ENCODE assay signal across 13 cellular contexts in genomic region chr11:102488208-102488607, GRCh38. TPM values are rescaled to one million over a fixed set of nuclear protein-coding genes. Genes with fewer than 3 reads are reported as not detected.
DNase-seq lines count a peak whose midpoint lies in the region; ATAC-seq and TF ChIP-seq lines count a peak whose summit lies in the region.
"Had no signal": no experiment of that assay in that cellular context is flagged by ENCODE, and none has a peak within 500 bp of the region (broad histone marks: within the 10 kb centered on the region; RNA-seq: fewer than 3 reads in every experiment).

No MANE protein-coding gene starts in this region.

- H3K4me3 ChIP-seq in lower leg skin (ENCODE audit: low read depth, poor library complexity, severe bottlenecking), result no peak overlapping the region

- intact Hi-C loops in lower leg skin (cut with DNase I; ENCODE audit: low total_unique reads), result no loop called here

- no peak for TF ChIP-seq CTCF in lower leg skin (IDR thresholded peaks at IDR 0.05)

- no peaks in the 10 kb centered on the region for H3K9me3 Mint-ChIP-seq in activated T-helper 17 cell treated with anti-CD3 and anti-CD28 coated beads, Interleukin-2, amount 50 U/mL, for 72 hours
- H3K9me3 Mint-ChIP-seq: IgD-negative memory B cell had no signal

- H3K4me1 Mint-ChIP-seq in activated T-helper 17 cell treated with anti-CD3 and anti-CD28 coated beads, Interleukin-2, amount 50 U/mL, for 72 hours, result peaks cover 9% of the 10 kb centered on the region

- ATAC-seq in GM18907 (IDR thresholded peaks at IDR 0.05; ENCODE audit: unreplicated experiment) (peak; percentile 88), GM21447 (IDR thresholded peaks at IDR 0.05; ENCODE audit: unreplicated experiment) (peak; percentile 82), HG03039 (IDR thresholded peaks at IDR 0.05; ENCODE audit: unreplicated experiment) (peak; percentile 71), esophagus mucosa (no peak)
- peak; percentile 56 for ATAC-seq in activated T-helper 17 cell treated with anti-CD3 and anti-CD28 coated beads, Interleukin-2, amount 50 U/mL, for 72 hours (replicated peaks)

- DNase-seq in NCI-H1930 (lab: John Stamatoyannopoulos, UW) (no peak), lower leg skin (ENCODE audit: low spot score in 2 of 2) (no peak), DMS79 treated with DMSO at 0.1 percent for 48 hours (lab: John Stamatoyannopoulos, UW) (no peak)
- DNase-seq: activated effector memory CD4-positive, alpha-beta T cell treated with Interleukin-2 at 50 U/mL for 16 hours; foreskin fibroblast; occipital lobe; WERI-Rb-1 had no signal

- H3K27ac Mint-ChIP-seq in activated T-helper 17 cell treated with anti-CD3 and anti-CD28 coated beads, Interleukin-2, amount 50 U/mL, for 72 hours, result peak overlapping the region; percentile 55

- H3K27me3 Mint-ChIP-seq in activated T-helper 17 cell treated with anti-CD3 and anti-CD28 coated beads, Interleukin-2, amount 50 U/mL, for 72 hours, result no peaks in the 10 kb centered on the region

- no peaks in the 10 kb centered on the region for H3K36me3 Mint-ChIP-seq in activated T-helper 17 cell treated with anti-CD3 and anti-CD28 coated beads, Interleukin-2, amount 50 U/mL, for 72 hours (ENCODE audit: low read depth)
- H3K36me3 Mint-ChIP-seq: IgD-negative memory B cell had no signal

- WGBS in lower leg skin, 2 donors, result 80 to 92% methylated on average over 3 of the region's 3 CpGs

- H3K4me3 Mint-ChIP-seq in activated T-helper 17 cell treated with anti-CD3 and anti-CD28 coated beads, Interleukin-2, amount 50 U/mL, for 72 hours, result no peak overlapping the region
- H3K4me3 Mint-ChIP-seq: IgD-negative memory B cell had no signal

- TF ChIP-seq POLR2A in lower leg skin (IDR thresholded peaks at IDR 0.05), result no peak

RNA-seq across cellular contexts. Expression of gene TMEM123, which starts 35.6 kb away (rescaled TPM):
- total RNA-seq in activated T-helper 17 cell treated with anti-CD3 and anti-CD28 coated beads, Interleukin-2, amount 50 U/mL, for 72 hours, result 100 to 1,000 TPM; 140 to 209 TPM
- total RNA-seq in lower leg skin (100 to 1,000 TPM; 158 to 250 (median 206) TPM), esophagus mucosa (131 TPM)

RNA-seq across cellular contexts. Expression of gene MMP7, which starts 42.3 kb away (rescaled TPM):
- total RNA-seq in activated T-helper 17 cell treated with anti-CD3 and anti-CD28 coated beads, Interleukin-2, amount 50 U/mL, for 72 hours, result not detected
- total RNA-seq in lower leg skin (100 to 1,000 TPM in 2 of 4 donors, 10 to 100 TPM in 2; 15.9 to 195 (median 95.8) TPM), esophagus mucosa (23.7 TPM)

Comparison
In these comparisons a context has a peak if more than half of its experiments do, and no peak if none do; other contexts are left out.
1. RNA of gene MMP7, which starts 42.3 kb away (total RNA-seq): 15.9 to 195 TPM in lower leg skin and 23.7 TPM in esophagus mucosa (single experiment); not detected in activated T-helper 17 cell treated with anti-CD3 and anti-CD28 coated beads, Interleukin-2, amount 50 U/mL, for 72 hours; every median in the first group is over 10 times any median in the second.